10 cellular contexts compared by ENCODE assay signal in genomic region chr19:3098141-3098514, GRCh38. TPM values are rescaled to one million over a fixed set of nuclear protein-coding genes. Genes with fewer than 3 reads are reported as not detected.
DNase-seq lines count a peak whose midpoint lies in the region; ATAC-seq and TF ChIP-seq lines count a peak whose summit lies in the region.
"Had no signal": no experiment of that assay in that cellular context is flagged by ENCODE, and none has a peak within 500 bp of the region (broad histone marks: within the 10 kb centered on the region; RNA-seq: fewer than 3 reads in every experiment).

No MANE protein-coding gene starts in this region.

- CTCF ChIA-PET in Caco-2 (lab: Charles Lee) = no interaction called here

- H3K36me3 Mint-ChIP-seq in endodermal cell (ENCODE audit: low read depth) (no peaks in the 10 kb centered on the region), Caco-2 (ENCODE audit: insufficient read depth, unreplicated experiment) (no peaks in the 10 kb centered on the region)

- H3K36me3 ChIP-seq in Loucy (ENCODE audit: insufficient read depth, low read length) = no peaks in the 10 kb centered on the region
- no peaks in the 10 kb centered on the region for H3K36me3 ChIP-seq in endodermal cell (ENCODE audit: control insufficient read depth, insufficient read depth, low read length)
- H3K36me3 ChIP-seq in lower lobe of right lung = no peaks in the 10 kb centered on the region
- no peaks in the 10 kb centered on the region for H3K36me3 ChIP-seq in testis (ENCODE audit: low read depth, missing control alignments)
- no peaks in the 10 kb centered on the region for H3K36me3 ChIP-seq in Caco-2 (ENCODE audit: control insufficient read depth, insufficient read depth, low read length)
- no peaks in the 10 kb centered on the region for H3K36me3 ChIP-seq in effector memory CD4-positive, alpha-beta T cell (ENCODE audit: control insufficient read depth, insufficient read depth, low read length)

- H4K20me1 ChIP-seq in Loucy (ENCODE audit: insufficient read depth, low read length, poor library complexity, severe bottlenecking) = peaks cover 4% of the 10 kb centered on the region

- peak overlapping the region; percentile 49 for H3K4me2 ChIP-seq in Loucy (ENCODE audit: low read depth, low read length, poor library complexity, severe bottlenecking)

- H3K4me3 ChIP-seq in Loucy (ENCODE audit: low read length, poor library complexity, severe bottlenecking) (no peak overlapping the region), endodermal cell (ENCODE audit: low read length) (no peak overlapping the region), lower lobe of right lung (peak overlapping the region; percentile 94), testis (peak overlapping the region; percentile 1 to 6), Caco-2 (ENCODE audit: low read depth, low read length) (no peak overlapping the region)
- H3K4me3 ChIP-seq in effector memory CD4-positive, alpha-beta T cell (ENCODE audit: insufficient read depth, low read depth, low read length, poor library complexity, severe bottlenecking) = no peak overlapping the region

- WGBS in endodermal cell (ENCODE audit: insufficient coverage in 1 of 2, insufficient read length in 1 of 2), 2 experiments = 88 to 89% methylated on average over 18 of the region's 18 CpGs
- WGBS in testis, 2 donors = 59 to 60% methylated on average over 9 to 18 of the region's 18 CpGs

- H3K27me3 Mint-ChIP-seq in endodermal cell (ENCODE audit: insufficient read depth) (no peaks in the 10 kb centered on the region), Caco-2 (ENCODE audit: insufficient read depth, unreplicated experiment) (no peaks in the 10 kb centered on the region)

- H3K9me3 Mint-ChIP-seq in endodermal cell (no peaks in the 10 kb centered on the region), Caco-2 (ENCODE audit: unreplicated experiment) (no peaks in the 10 kb centered on the region)
- H3K9me3 Mint-ChIP-seq: activated naive CD4-positive, alpha-beta T cell treated with anti-CD3 and anti-CD28 coated beads for 36 hours had no signal

- peaks cover 13% of the 10 kb centered on the region for H3K27me3 ChIP-seq in Loucy (ENCODE audit: insufficient read depth, low read length, poor library complexity, severe bottlenecking)
- H3K27me3 ChIP-seq in endodermal cell (ENCODE audit: control insufficient read depth, insufficient read depth, low read length, poor library complexity, severe bottlenecking) = no peaks in the 10 kb centered on the region
- H3K27me3 ChIP-seq in lower lobe of right lung (ENCODE audit: low read depth) = no peaks in the 10 kb centered on the region
- no peaks in the 10 kb centered on the region for H3K27me3 ChIP-seq in testis
- H3K27me3 ChIP-seq in Caco-2 (replicated peaks; ENCODE audit: control insufficient read depth, insufficient read depth, low read length) = no peaks in the 10 kb centered on the region
- peaks cover 16% of the 10 kb centered on the region for H3K27me3 ChIP-seq in effector memory CD4-positive, alpha-beta T cell (replicated peaks; ENCODE audit: control insufficient read depth, insufficient read depth, low read length, poor library complexity, severe bottlenecking)

- POLR2A ChIA-PET in Caco-2 (lab: Charles Lee) = no interaction called here

- no peak overlapping the region for H3K9ac ChIP-seq in Loucy (ENCODE audit: low read depth, low read length, poor library complexity, severe bottlenecking)
- H3K9ac ChIP-seq in endodermal cell (ENCODE audit: extremely low read depth, low read length, poor library complexity, severe bottlenecking) = no peak overlapping the region

- DNase-seq in endodermal cell (no peak), lower lobe of right lung (no peak), testis (no peak), Caco-2 (no peak)
- no peak for DNase-seq in effector memory CD4-positive, alpha-beta T cell
- DNase-seq: activated CD4-positive, CD25-positive, alpha-beta regulatory T cell treated with anti-CD3 and anti-CD28 coated beads, Interleukin-2, amount 50 U/mL, for 72 hours; activated naive CD4-positive, alpha-beta T cell treated with anti-CD3 and anti-CD28 coated beads for 36 hours had no signal

- H3F3A ChIP-seq in Loucy (ENCODE audit: low read depth) = no peaks in the 10 kb centered on the region

- TF ChIP-seq CTCF in Loucy (conservative IDR thresholded peaks at IDR 0.05; ENCODE audit: low read length) = no peak
- peak; percentile 18 for TF ChIP-seq CTCF in endodermal cell (conservative IDR thresholded peaks at IDR 0.05)
- TF ChIP-seq CTCF in lower lobe of right lung (IDR thresholded peaks at IDR 0.05) = no peak
- peak in 1 of 3 experiments; percentile 8 for TF ChIP-seq CTCF in testis (IDR thresholded peaks at IDR 0.05)
- no peak for TF ChIP-seq CTCF in Caco-2 (IDR thresholded peaks at IDR 0.05; ENCODE audit: insufficient read depth in 1 of 2, low read depth in 1 of 2, low read length in 1 of 2, severe bottlenecking in 1 of 2, unreplicated experiment in 1 of 2)

- H3K9me3 ChIP-seq in Loucy (ENCODE audit: insufficient read depth, low read depth, low read length) (no peaks in the 10 kb centered on the region), endodermal cell (ENCODE audit: control insufficient read depth, low read length) (no peaks in the 10 kb centered on the region), lower lobe of right lung (no peaks in the 10 kb centered on the region), testis (no peaks in the 10 kb centered on the region), Caco-2 (no peaks in the 10 kb centered on the region)
- no peaks in the 10 kb centered on the region for H3K9me3 ChIP-seq in effector memory CD4-positive, alpha-beta T cell (ENCODE audit: control insufficient read depth, low read length)

- no peak for TF ChIP-seq POLR2A in testis (IDR thresholded peaks at IDR 0.05)

- H3K27ac ChIP-seq in endodermal cell (ENCODE audit: low read depth, low read length) (no peak overlapping the region), lower lobe of right lung (peak overlapping the region; percentile 87), testis (peak overlapping the region; percentile 64 to 88)
- H3K27ac ChIP-seq in effector memory CD4-positive, alpha-beta T cell (ENCODE audit: insufficient read depth, low read length, poor library complexity, severe bottlenecking) = no peak overlapping the region

- H3K4me1 ChIP-seq in Loucy (ENCODE audit: insufficient read depth, low read length, poor library complexity, severe bottlenecking) (peaks cover 17% of the 10 kb centered on the region), endodermal cell (ENCODE audit: control insufficient read depth, insufficient read depth, low read length) (peaks cover 7% of the 10 kb centered on the region), lower lobe of right lung (peaks cover 83% of the 10 kb centered on the region), testis (peaks cover 62% of the 10 kb centered on the region), Caco-2 (peaks cover 31% of the 10 kb centered on the region)
- H3K4me1 ChIP-seq in effector memory CD4-positive, alpha-beta T cell (ENCODE audit: control insufficient read depth, insufficient read depth, low read length, poor library complexity, severe bottlenecking) = peaks cover 30% of the 10 kb centered on the region

- H3K4me3 Mint-ChIP-seq in endodermal cell = no peak overlapping the region
- no peak overlapping the region for H3K4me3 Mint-ChIP-seq in Caco-2 (ENCODE audit: unreplicated experiment)
- H3K4me3 Mint-ChIP-seq: activated naive CD4-positive, alpha-beta T cell treated with anti-CD3 and anti-CD28 coated beads for 36 hours had no signal

- BruUV-seq in Caco-2 (replicated peaks; lab: Mats Ljungman, UMichigan) = no TSS peak

- intact Hi-C loops in lower lobe of right lung (cut with DNase I) = no loop called here
- intact Hi-C loops in testis (cut with DNase I; ENCODE audit: low total_unique reads) = no loop called here
- intact Hi-C loops in Caco-2 (cut with micrococcal nuclease; ENCODE audit: unreplicated experiment) = no loop called here

- H2AFZ ChIP-seq in Loucy (ENCODE audit: low read length) = no peak overlapping the region

- no peak for ATAC-seq in lower lobe of right lung
- ATAC-seq in HG03095 (IDR thresholded peaks at IDR 0.05; ENCODE audit: unreplicated experiment) = no peak
- no peak for ATAC-seq in HG03159 (IDR thresholded peaks at IDR 0.05; ENCODE audit: unreplicated experiment)

- H3K27ac Mint-ChIP-seq in endodermal cell (no peak overlapping the region), Caco-2 (ENCODE audit: unreplicated experiment) (no peak overlapping the region)
- H3K27ac Mint-ChIP-seq: activated naive CD4-positive, alpha-beta T cell treated with anti-CD3 and anti-CD28 coated beads for 36 hours had no signal

- H3K4me1 Mint-ChIP-seq in endodermal cell = peaks cover 16% of the 10 kb centered on the region
- no peaks in the 10 kb centered on the region for H3K4me1 Mint-ChIP-seq in Caco-2 (ENCODE audit: low read depth, unreplicated experiment)

- H3K9me2 ChIP-seq in Loucy (replicated peaks; ENCODE audit: low read depth, low read length) = no peaks in the 10 kb centered on the region

- 0 out of 2 replicates have a peak, but pooled peaks cover 4% of the 10 kb centered on the region for H3K79me2 ChIP-seq in Loucy (ENCODE audit: insufficient read depth, low read length)

RNA-seq across cellular contexts. Expression of gene GNA11, which starts 4.0 kb away (rescaled TPM):
- total RNA-seq in endodermal cell (10 to 100 TPM; 26.5 to 29.0 TPM), lower lobe of right lung (60.6 TPM), testis (100 to 1,000 TPM; 113 to 122 TPM), Caco-2 (2022) (50.0 and 50.7 TPM in 2 replicates)
- 21.8 TPM for polyA plus RNA-seq in endodermal cell (2013, experiment 1 of 2)
- polyA plus RNA-seq in endodermal cell (2013, experiment 2 of 2) = 17.4 TPM
- polyA plus RNA-seq in testis (ENCODE audit: insufficient read depth, low read depth, low replicate concordance) = 125 TPM

RNA-seq across cellular contexts. Expression of gene TLE5, which starts 35.8 kb away (rescaled TPM):
- 100 to 1,000 TPM; 488 to 575 TPM for total RNA-seq in endodermal cell
- polyA plus RNA-seq in endodermal cell (2013, experiment 1 of 2) = 171 TPM
- polyA plus RNA-seq in endodermal cell (2013, experiment 2 of 2) = 199 TPM
- total RNA-seq in lower lobe of right lung = 413 TPM
- total RNA-seq in testis = 100 to 1,000 TPM; 354 to 539 TPM
- 314 TPM for polyA plus RNA-seq in testis (ENCODE audit: insufficient read depth, low read depth, low replicate concordance)
- total RNA-seq in Caco-2 (2022) = 132 and 144 TPM in 2 replicates

RNA-seq across cellular contexts. Expression of gene GNA15, which starts 37.7 kb away (rescaled TPM):
- total RNA-seq in endodermal cell (not detected), lower lobe of right lung (24.2 TPM), testis (1 to 10 TPM; 2.5 to 3.6 TPM), Caco-2 (2022) (not detected in 2 replicates)
- not detected for polyA plus RNA-seq in endodermal cell (2013, experiment 1 of 2)
- polyA plus RNA-seq in endodermal cell (2013, experiment 2 of 2) = not detected
- 4.0 TPM for polyA plus RNA-seq in testis (ENCODE audit: insufficient read depth, low read depth, low replicate concordance)

Comparison
In these comparisons a context has a peak if more than half of its experiments do, and no peak if none do; other contexts are left out.
1. H3K4me3 ChIP-seq: peak in lower lobe of right lung (single experiment) and testis (2 of 2); none in Loucy (single experiment), endodermal cell (single experiment), Caco-2 (single experiment) and effector memory CD4-positive, alpha-beta T cell (single experiment).
2. H3K27ac ChIP-seq: peak in lower lobe of right lung (single experiment) and testis (2 of 2); none in endodermal cell (single experiment) and effector memory CD4-positive, alpha-beta T cell (single experiment).